ENCODE assay signal across 17 cellular contexts in the genomic region with DNA sequence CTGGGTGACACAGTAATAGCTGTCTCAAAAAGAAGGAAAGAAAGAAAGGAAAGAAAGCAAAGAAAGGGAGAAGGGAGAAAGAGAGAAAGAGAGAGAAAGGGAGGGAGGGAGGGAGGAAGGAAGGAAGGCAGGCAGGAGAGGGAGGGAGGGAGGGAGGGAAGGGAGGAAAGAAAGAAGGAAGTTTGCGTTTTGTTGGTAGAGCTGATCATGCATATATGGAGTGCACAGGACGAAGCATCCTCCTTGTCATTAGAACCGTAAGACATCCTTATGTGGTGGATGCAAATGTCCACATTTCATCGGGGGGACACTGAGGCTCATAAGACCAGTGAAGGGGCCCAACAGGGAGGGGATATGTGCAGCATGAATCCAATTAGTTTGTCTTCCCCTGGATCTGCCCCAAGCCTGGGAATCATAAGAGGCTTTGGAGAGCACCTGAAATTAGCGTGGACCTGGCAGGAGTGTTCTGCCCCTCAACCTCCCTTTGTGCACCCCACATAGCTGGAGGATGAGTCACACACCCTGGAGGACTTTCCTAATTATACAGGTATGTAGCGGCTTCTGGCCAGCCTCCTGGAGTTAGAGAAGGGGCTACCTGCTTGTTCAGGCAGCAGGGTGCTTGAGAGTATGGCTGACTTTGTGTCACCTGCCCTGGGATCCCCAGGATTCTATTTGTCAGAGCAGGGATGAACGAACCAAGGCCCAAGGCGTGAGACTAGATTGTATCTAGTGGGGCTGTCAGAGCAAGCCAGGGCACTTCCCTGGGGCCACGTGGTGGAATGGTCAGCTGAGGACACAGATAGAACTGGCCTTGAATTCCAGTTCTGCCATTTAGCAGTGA.
DNase-seq lines count a peak whose midpoint lies in the region; ATAC-seq and TF ChIP-seq lines count a peak whose summit lies in the region.
"Had no signal": no experiment of that assay in that cellular context is flagged by ENCODE, and none has a peak within 500 bp of the region (broad histone marks: within the 10 kb centered on the region; RNA-seq: fewer than 3 reads in every experiment).

No MANE protein-coding gene starts in this region.

- peaks cover 9% of the 10 kb centered on the region for H3K4me1 Mint-ChIP-seq in nephron progenitor cell
- no peaks in the 10 kb centered on the region for H3K4me1 Mint-ChIP-seq in activated CD4-positive, alpha-beta T cell treated with anti-CD3 and anti-CD28 coated beads, Interleukin-2, amount 10 ng/mL, durations not matched to agents 24 days and 14 days
- H3K4me1 Mint-ChIP-seq: activated naive CD8-positive, alpha-beta T cell treated with anti-CD3 and anti-CD28 coated beads, Interleukin-2, amount 10 ng/mL, durations not matched to agents 7 days and 5 days; B cell; stimulated activated memory B cell treated with anti-CD40 and anti-IgM and Interleukin-4, amounts not matched to agents 10 μg/mL and 1 μg/mL and 100 μg/mL, for 72 hours; T-cell had no signal

- H3K27me3 Mint-ChIP-seq in nephron progenitor cell (ENCODE audit: low read depth, poor library complexity), result peaks cover 36% of the 10 kb centered on the region
- H3K27me3 Mint-ChIP-seq in activated CD4-positive, alpha-beta T cell treated with anti-CD3 and anti-CD28 coated beads, Interleukin-2, amount 10 ng/mL, durations not matched to agents 24 days and 14 days, result peaks cover 7% of the 10 kb centered on the region

- no peaks in the 10 kb centered on the region for H3K36me3 Mint-ChIP-seq in nephron progenitor cell (ENCODE audit: low read depth)
- no peaks in the 10 kb centered on the region for H3K36me3 Mint-ChIP-seq in activated CD4-positive, alpha-beta T cell treated with anti-CD3 and anti-CD28 coated beads, Interleukin-2, amount 10 ng/mL, durations not matched to agents 24 days and 14 days (ENCODE audit: low read depth)
- H3K36me3 Mint-ChIP-seq: activated naive CD8-positive, alpha-beta T cell treated with anti-CD3 and anti-CD28 coated beads, Interleukin-2, amount 10 ng/mL, durations not matched to agents 7 days and 5 days; stimulated activated memory B cell treated with anti-CD40 and anti-IgM and Interleukin-4, amounts not matched to agents 10 μg/mL and 1 μg/mL and 100 μg/mL, for 72 hours; T-cell had no signal

- no peak overlapping the region for H3K4me3 Mint-ChIP-seq in nephron progenitor cell
- no peak overlapping the region for H3K4me3 Mint-ChIP-seq in activated CD4-positive, alpha-beta T cell treated with anti-CD3 and anti-CD28 coated beads, Interleukin-2, amount 10 ng/mL, durations not matched to agents 24 days and 14 days
- H3K4me3 Mint-ChIP-seq: activated naive CD8-positive, alpha-beta T cell treated with anti-CD3 and anti-CD28 coated beads, Interleukin-2, amount 10 ng/mL, durations not matched to agents 7 days and 5 days; B cell; stimulated activated memory B cell treated with anti-CD40 and anti-IgM and Interleukin-4, amounts not matched to agents 10 μg/mL and 1 μg/mL and 100 μg/mL, for 72 hours; T-cell had no signal

- H3K27ac Mint-ChIP-seq in nephron progenitor cell, result peak overlapping the region; percentile 80
- no peak overlapping the region for H3K27ac Mint-ChIP-seq in activated CD4-positive, alpha-beta T cell treated with anti-CD3 and anti-CD28 coated beads, Interleukin-2, amount 10 ng/mL, durations not matched to agents 24 days and 14 days
- H3K27ac Mint-ChIP-seq: activated naive CD8-positive, alpha-beta T cell treated with anti-CD3 and anti-CD28 coated beads, Interleukin-2, amount 10 ng/mL, durations not matched to agents 7 days and 5 days; B cell; stimulated activated memory B cell treated with anti-CD40 and anti-IgM and Interleukin-4, amounts not matched to agents 10 μg/mL and 1 μg/mL and 100 μg/mL, for 72 hours; T-cell had no signal

- ATAC-seq in heart right ventricle (no peak), GM19023 (IDR thresholded peaks at IDR 0.05; ENCODE audit: unreplicated experiment) (no peak)
- ATAC-seq: activated CD4-positive, CD25-positive, alpha-beta regulatory T cell treated with anti-CD3 and anti-CD28 coated beads, Interleukin-2, amount 50 U/mL, for 24 hours; stimulated activated memory B cell treated with anti-CD40 and anti-IgM and Interleukin-4, amounts not matched to agents 10 μg/mL and 1 μg/mL and 100 μg/mL, for 72 hours; T-cell had no signal

- whole genome bisulfite sequencing in heart right ventricle, 2 donors, result 67 to 73% methylated on average over 9 of the region's 9 CpGs

- peaks cover 0 to 13% (median 0%) of the 10 kb centered on the region in 9 donors for H3K4me1 ChIP-seq in heart right ventricle

- TF ChIP-seq CTCF in nephron progenitor cell (IDR thresholded peaks at IDR 0.05) (no peak), heart right ventricle (IDR thresholded peaks at IDR 0.05) (no peak)

- H3K9me3 ChIP-seq in heart right ventricle, result peaks cover 0 to 19% (median 0%) of the 10 kb centered on the region in 11 donors

- H3K27ac ChIP-seq in heart right ventricle, result no peak overlapping the region

- peak; percentile 9 for DNase-seq in EL
- DNase-seq in LoVo (ENCODE audit: low spot score), result peak; percentile 29
- peak; percentile 71 for DNase-seq in cerebellar cortex (ENCODE audit: low spot score)
- DNase-seq in nephron progenitor cell, result no peak
- DNase-seq in heart right ventricle, result no peak
- no peak for DNase-seq in activated CD4-positive, alpha-beta T cell treated with anti-CD3 and anti-CD28 coated beads, Interleukin-2, amount 10 ng/mL, durations not matched to agents 24 days and 14 days
- DNase-seq in activated CD4-positive, alpha-beta T cell treated with anti-CD3 and anti-CD28 coated beads, Interleukin-2, amount 50 U/mL, for 4 hours, result no peak
- DNase-seq: activated naive CD8-positive, alpha-beta T cell treated with anti-CD3 and anti-CD28 coated beads, Interleukin-2, amount 10 ng/mL, durations not matched to agents 7 days and 5 days; activated T-cell treated with anti-CD3 and anti-CD28 coated beads for 4 hours; DMS53; foreskin melanocyte; NCI-H1694 treated with DMSO at 0.1 percent for 48 hours; T-cell had no signal

- no peaks in the 10 kb centered on the region for H3K27me3 ChIP-seq in heart right ventricle

- H3K9me3 Mint-ChIP-seq in nephron progenitor cell, result peaks cover 26% of the 10 kb centered on the region
- H3K9me3 Mint-ChIP-seq in activated CD4-positive, alpha-beta T cell treated with anti-CD3 and anti-CD28 coated beads, Interleukin-2, amount 10 ng/mL, durations not matched to agents 24 days and 14 days, result peaks cover 7% of the 10 kb centered on the region

- intact Hi-C loops in heart right ventricle (cut with DNase I), result no loop called here
- intact Hi-C loops in activated CD4-positive, alpha-beta T cell treated with anti-CD3 and anti-CD28 coated beads, Interleukin-2, amount 10 ng/mL, durations not matched to agents 24 days and 14 days (cut with micrococcal nuclease), result no loop called here

- no peak overlapping the region for H3K4me3 ChIP-seq in heart right ventricle

- H3K36me3 ChIP-seq in heart right ventricle, result no peaks in the 10 kb centered on the region

Comparison
In these comparisons a context has a peak if more than half of its experiments do, and no peak if none do; other contexts are left out.
1. DNase-seq: peak in EL (single experiment), LoVo (single experiment) and cerebellar cortex (single experiment); none in nephron progenitor cell (single experiment), heart right ventricle (0 of 2), activated CD4-positive, alpha-beta T cell treated with anti-CD3 and anti-CD28 coated beads, Interleukin-2, amount 10 ng/mL, durations not matched to agents 24 days and 14 days (single experiment) and activated CD4-positive, alpha-beta T cell treated with anti-CD3 and anti-CD28 coated beads, Interleukin-2, amount 50 U/mL, for 4 hours (0 of 2).